In genomic region chr3:194844046-194844445, GRCh38 we compare ENCODE assay signal across 9 cellular contexts.
"Had no signal": no experiment of that assay in that cellular context is flagged by ENCODE, and none has a peak within 500 bp of the region (broad histone marks: within the 10 kb centered on the region; RNA-seq: fewer than 3 reads in every experiment).

No MANE protein-coding gene starts in this region.

- H3K9ac ChIP-seq: GM23248 had no signal

- H2AFZ ChIP-seq: GM23248 had no signal

- DNase-seq: GM23248, GOT3, H7, HFFc6, IMR-90, KG1 had no signal

- H3K4me1 ChIP-seq: HAP-1 had no signal

- ATAC-seq: HCT116, K562 had no signal

- H3K36me3 ChIP-seq: HAP-1 had no signal

- H3K4me3 ChIP-seq: GM23248, HAP-1, K562 had no signal

- H3K9me3 ChIP-seq: HAP-1 had no signal

- H3K27ac ChIP-seq: GM23248 had no signal
